8 cellular contexts compared by ENCODE assay signal in the genomic region with DNA sequence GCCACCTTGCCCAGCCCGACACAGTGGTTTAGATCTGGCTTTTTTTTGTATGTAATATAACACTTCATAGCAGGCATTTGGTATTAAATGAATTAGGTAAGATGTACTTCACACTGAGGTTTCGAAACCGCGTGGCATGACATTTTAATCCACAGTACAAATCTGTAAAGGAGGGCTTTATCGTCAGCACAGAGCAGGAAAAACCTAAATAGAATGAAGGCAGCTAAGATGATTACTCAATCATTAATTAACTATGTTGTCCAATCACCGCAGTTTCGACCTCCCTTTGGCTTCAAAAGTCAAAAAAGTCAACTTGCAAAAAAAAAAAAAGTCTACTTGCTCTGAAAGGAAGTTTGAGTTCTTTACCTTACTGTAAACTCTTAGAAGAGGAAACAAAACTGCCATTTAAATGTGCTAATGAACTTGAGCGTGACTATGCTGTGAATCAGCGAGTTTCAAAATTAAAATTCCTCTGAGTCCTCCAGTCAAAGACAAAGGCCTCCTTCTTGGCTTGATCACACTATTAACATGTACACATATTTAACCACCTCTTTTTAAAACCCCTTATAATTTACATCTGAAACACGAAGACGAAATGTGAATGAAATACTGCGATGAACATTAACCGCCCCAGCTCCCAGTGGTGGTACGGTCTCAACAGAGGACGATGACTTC. TPM values are rescaled to one million over a fixed set of nuclear protein-coding genes. Genes with fewer than 3 reads are reported as not detected.
DNase-seq lines count a peak whose midpoint lies in the region; ATAC-seq and TF ChIP-seq lines count a peak whose summit lies in the region.

No MANE protein-coding gene starts in this region.

- H3K27ac ChIP-seq in heart left ventricle (peak overlapping the region; percentile 89 to 99 (median 94)), prostate gland (peak overlapping the region; percentile 86 to 88)

- 14 to 21% (median 17%) methylated on average over 15 of the region's 15 CpGs for WGBS in heart left ventricle, 4 donors
- WGBS in prostate gland = 5% methylated on average over 15 of the region's 15 CpGs

- no peaks in the 10 kb centered on the region for H3K9me3 Mint-ChIP-seq in activated naive CD4-positive, alpha-beta T cell treated with anti-CD3 and anti-CD28 coated beads, Interleukin-2, amount 10 ng/mL, durations not matched to agents 7 days and 5 days

- TF ChIP-seq CTCF in HFF-Myc (IDR thresholded peaks at IDR 0.05; ENCODE audit: low read depth, low read length, missing control alignments) (no peak), NB4 (IDR thresholded peaks at IDR 0.05; ENCODE audit: low read depth, low read length) (no peak), heart left ventricle (IDR thresholded peaks at IDR 0.05) (no peak), prostate gland (IDR thresholded peaks at IDR 0.05) (no peak)

- H3K36me3 Mint-ChIP-seq in activated naive CD4-positive, alpha-beta T cell treated with anti-CD3 and anti-CD28 coated beads, Interleukin-2, amount 10 ng/mL, durations not matched to agents 7 days and 5 days = peaks cover 11% of the 10 kb centered on the region

- intact Hi-C loops in heart left ventricle (cut with DNase I) (loop anchor here in 3 of 10 donors (1.0 to 5.0 kb wide), 2 partner anchors 16 to 121 kb away; partner anchors contain the start of genes SAR1B (in 2 of the 3) and JADE2 (in 1 of the 3)), prostate gland (cut with DNase I) (loop anchor here (1.0 kb wide), 1 partner anchor 17 kb away; no protein-coding TSS in a partner anchor)

- no peaks in the 10 kb centered on the region for H3K36me3 ChIP-seq in heart left ventricle
- H3K36me3 ChIP-seq in prostate gland = no peaks in the 10 kb centered on the region

- DNase-seq in DMS 273 (lab: John Stamatoyannopoulos, UW; ENCODE audit: unreplicated experiment) (peak; percentile 58), DMS 273 treated with DMSO at 0.1 percent for 48 hours (lab: John Stamatoyannopoulos, UW) (no peak), HFF-Myc (ENCODE audit: extremely low read depth, low read depth) (no peak), NB4 (ENCODE audit: low read depth) (peak; percentile 62), heart left ventricle (no peak), prostate gland (ENCODE audit: low spot score) (no peak), NCI-H446 (lab: John Stamatoyannopoulos, UW) (no peak)
- no peak for DNase-seq in activated naive CD4-positive, alpha-beta T cell treated with anti-CD3 and anti-CD28 coated beads, Interleukin-2, amount 10 ng/mL, durations not matched to agents 7 days and 5 days

- peaks cover 35% of the 10 kb centered on the region for H3K4me1 Mint-ChIP-seq in activated naive CD4-positive, alpha-beta T cell treated with anti-CD3 and anti-CD28 coated beads, Interleukin-2, amount 10 ng/mL, durations not matched to agents 7 days and 5 days

- ATAC-seq in heart left ventricle = peak in 2 of 4 donors; percentile 8 to 15

- no peaks in the 10 kb centered on the region for H3K27me3 Mint-ChIP-seq in activated naive CD4-positive, alpha-beta T cell treated with anti-CD3 and anti-CD28 coated beads, Interleukin-2, amount 10 ng/mL, durations not matched to agents 7 days and 5 days

- H3K27me3 ChIP-seq in heart left ventricle (no peaks in the 10 kb centered on the region), prostate gland (replicated peaks; ENCODE audit: insufficient read depth) (no peaks in the 10 kb centered on the region)

- H3K4me1 ChIP-seq in heart left ventricle = peaks cover 0 to 53% (median 27%) of the 10 kb centered on the region in 12 donors
- H3K4me1 ChIP-seq in prostate gland (replicated peaks) = peaks cover 4% of the 10 kb centered on the region

- H3K27ac Mint-ChIP-seq in activated naive CD4-positive, alpha-beta T cell treated with anti-CD3 and anti-CD28 coated beads, Interleukin-2, amount 10 ng/mL, durations not matched to agents 7 days and 5 days = peak overlapping the region; percentile 99

- TF ChIP-seq POLR2A in NB4 (IDR thresholded peaks at IDR 0.05; ENCODE audit: extremely low read depth, insufficient read length) (no peak), heart left ventricle (IDR thresholded peaks at IDR 0.05) (no peak), prostate gland (IDR thresholded peaks at IDR 0.05) (no peak)

- no peaks in the 10 kb centered on the region for H3K9me3 ChIP-seq in heart left ventricle
- no peaks in the 10 kb centered on the region for H3K9me3 ChIP-seq in prostate gland

- peak overlapping the region; percentile 93 for H3K4me3 Mint-ChIP-seq in activated naive CD4-positive, alpha-beta T cell treated with anti-CD3 and anti-CD28 coated beads, Interleukin-2, amount 10 ng/mL, durations not matched to agents 7 days and 5 days

- CTCF ChIA-PET in activated naive CD4-positive, alpha-beta T cell treated with anti-CD3 and anti-CD28 coated beads, Interleukin-2, amount 10 ng/mL, durations not matched to agents 7 days and 5 days (lab: Charles Lee) = interaction anchor here (0.8 to 1.5 kb wide), 2 partner anchors 14 to 225 kb away, joined by 3 read pairs; no protein-coding TSS in a partner anchor

- H3K4me3 ChIP-seq in HFF-Myc (replicated peaks; ENCODE audit: low read depth, low read length) = peak overlapping the region; percentile 100
- H3K4me3 ChIP-seq in NB4 (ENCODE audit: low read depth, low read length) = peak overlapping the region; percentile 94
- peak overlapping the region; percentile 77 to 99 (median 90) for H3K4me3 ChIP-seq in heart left ventricle
- H3K4me3 ChIP-seq in prostate gland = peak overlapping the region; percentile 78 to 99

RNA-seq across cellular contexts. Expression of gene SEC24A, which starts 0.7 kb away (rescaled TPM):
- 10 to 100 TPM in 3 of 9 donors, 1 to 10 TPM in 6; 6.7 to 15.7 (median 8.6) TPM for total RNA-seq in heart left ventricle
- polyA plus RNA-seq in heart left ventricle = 1 to 10 TPM; 2.2 to 8.1 TPM
- total RNA-seq in prostate gland = 10 to 100 TPM; 15.5 to 20.0 TPM

RNA-seq across cellular contexts. Expression of gene SAR1B, which starts 15.3 kb away (rescaled TPM):
- 100 to 1,000 TPM in 2 of 9 donors, 10 to 100 TPM in 7; 36.9 to 113 (median 88.0) TPM for total RNA-seq in heart left ventricle
- 10 to 100 TPM; 33.9 to 62.4 TPM for polyA plus RNA-seq in heart left ventricle
- total RNA-seq in prostate gland = 10 to 100 TPM; 32.8 to 70.8 TPM

Comparison
In these comparisons a context has a peak if more than half of its experiments do, and no peak if none do; other contexts are left out.
1. DNase-seq: peak in DMS 273 (single experiment) and NB4 (single experiment); none in DMS 273 treated with DMSO at 0.1 percent for 48 hours (single experiment), HFF-Myc (single experiment), activated naive CD4-positive, alpha-beta T cell treated with anti-CD3 and anti-CD28 coated beads, Interleukin-2, amount 10 ng/mL, durations not matched to agents 7 days and 5 days (single experiment), heart left ventricle (0 of 5), prostate gland (single experiment) and NCI-H446 (0 of 2).
2. Peak in every context shown above with its lines, with median percentiles within 50 percentile points of each other: H3K4me3 ChIP-seq.